9 cellular contexts compared by ENCODE assay signal in the genomic region with DNA sequence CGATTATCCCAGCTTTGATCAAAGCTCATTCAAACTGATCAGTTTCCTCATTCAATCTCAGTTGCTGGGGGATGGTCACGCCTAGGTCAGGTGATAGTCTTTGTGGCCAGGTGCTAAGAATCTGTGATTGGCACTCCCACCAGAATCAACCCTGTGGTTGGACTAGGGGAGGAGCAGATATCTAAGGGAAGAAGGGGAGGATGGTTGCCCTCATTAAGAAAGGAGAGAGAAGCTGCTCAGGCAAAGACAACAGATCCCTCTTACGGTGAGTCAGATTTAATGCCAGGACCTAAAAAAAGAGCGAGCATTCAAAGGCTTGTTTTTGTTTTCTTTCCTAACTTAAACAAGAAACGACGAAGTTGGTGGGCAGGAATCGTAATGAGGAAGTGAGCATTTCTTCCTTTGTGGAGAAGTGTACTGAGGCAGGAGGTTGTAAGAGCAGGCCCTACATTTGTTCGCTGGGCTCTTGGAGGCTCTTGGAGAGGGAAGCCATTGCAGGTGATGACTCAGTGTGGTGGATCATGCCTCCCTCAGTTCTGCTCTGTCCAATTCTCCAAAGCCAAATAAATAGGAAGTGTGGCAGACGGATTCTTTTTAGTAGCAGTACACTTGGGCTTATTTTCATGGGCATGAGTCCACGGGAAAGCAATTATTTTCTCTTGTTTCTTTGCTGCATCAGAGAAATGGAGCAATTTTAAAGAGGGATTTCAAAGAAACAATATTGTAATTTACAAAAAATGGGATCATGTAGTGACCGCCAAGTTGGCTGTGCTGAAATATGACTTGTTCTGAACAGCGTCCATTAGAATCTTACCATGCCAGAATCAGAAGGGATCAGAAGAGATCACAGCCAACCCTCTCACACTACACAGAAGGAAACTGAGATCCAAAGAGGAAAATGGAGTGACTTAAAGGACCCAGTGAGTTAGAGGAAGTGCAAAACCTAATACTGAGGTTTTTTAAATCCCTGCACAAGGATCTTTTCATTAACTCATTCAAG. TPM values are rescaled to one million over a fixed set of nuclear protein-coding genes. Genes with fewer than 3 reads are reported as not detected.
DNase-seq lines count a peak whose midpoint lies in the region; ATAC-seq and TF ChIP-seq lines count a peak whose summit lies in the region.
"Had no signal": no experiment of that assay in that cellular context is flagged by ENCODE, and none has a peak within 500 bp of the region (broad histone marks: within the 10 kb centered on the region; RNA-seq: fewer than 3 reads in every experiment).

No MANE protein-coding gene starts in this region.

- peaks cover 10% of the 10 kb centered on the region for H3K9me3 ChIP-seq in MG63
- H3K9me3 ChIP-seq in mesodermal cell (ENCODE audit: control insufficient read depth, low read length) = peaks cover 17% of the 10 kb centered on the region

- WGBS in mesodermal cell (ENCODE audit: insufficient coverage in 2 of 2), 2 experiments = 89 to 92% methylated on average over 5 to 8 of the region's 12 CpGs

- no peaks in the 10 kb centered on the region for H3K27me3 ChIP-seq in MG63

- DNase-seq in AG09309 (ENCODE audit: low read depth) = peak; percentile 49
- peak; percentile 84 for DNase-seq in MG63
- peak; percentile 5 for DNase-seq in cerebellar cortex (ENCODE audit: low spot score)
- DNase-seq in NCI-H774 (lab: John Stamatoyannopoulos, UW) = no peak
- DNase-seq in OCI-M1 (lab: John Stamatoyannopoulos, UW) = no peak

- H3K4me3 ChIP-seq in AG09309 (ENCODE audit: control insufficient read depth, low read depth, low read length) = no peak overlapping the region
- H3K4me3 ChIP-seq in MG63 = no peak overlapping the region
- no peak overlapping the region for H3K4me3 ChIP-seq in mesodermal cell (ENCODE audit: extremely low read depth, insufficient read depth, low read length, poor library complexity, severe bottlenecking)

- no peak for ATAC-seq in GM18873 (IDR thresholded peaks at IDR 0.05; ENCODE audit: low FRiP score, unreplicated experiment)
- no peak for ATAC-seq in GM18858 (IDR thresholded peaks at IDR 0.05; ENCODE audit: unreplicated experiment)

- no peak for TF ChIP-seq CTCF in AG09309 (IDR thresholded peaks at IDR 0.05; ENCODE audit: control insufficient read depth, insufficient read depth, low read depth, low read length, missing control alignments)

- H3K4me1 ChIP-seq in mesodermal cell (ENCODE audit: control insufficient read depth, insufficient read depth, low read length, poor library complexity, severe bottlenecking) = peaks cover 13% of the 10 kb centered on the region

- H3K36me3 ChIP-seq in MG63 = no peaks in the 10 kb centered on the region
- no peaks in the 10 kb centered on the region for H3K36me3 ChIP-seq in mesodermal cell (ENCODE audit: control insufficient read depth, insufficient read depth, low read length)

- peak overlapping the region; percentile 76 for H3K27ac ChIP-seq in mesodermal cell (ENCODE audit: low read depth, low read length, severe bottlenecking)
- H3K27ac ChIP-seq: VCaP had no signal

RNA-seq across cellular contexts. Expression of gene TGFBR1, which starts 18.7 kb away (rescaled TPM):
- 19.1 and 29.4 TPM in 2 replicates for total RNA-seq in MG63 (2014; rRNA removed; shearing (Covaris generic); ENCODE audit: low replicate concordance)
- 61.6 TPM for polyA plus RNA-seq in mesodermal cell (2013, experiment 1 of 2)
- polyA plus RNA-seq in mesodermal cell (2013, experiment 2 of 2) = 50.3 TPM

Comparison
In these comparisons a context has a peak if more than half of its experiments do, and no peak if none do; other contexts are left out.
1. DNase-seq: peak in AG09309 (single experiment), MG63 (single experiment) and cerebellar cortex (single experiment); none in NCI-H774 (single experiment) and OCI-M1 (single experiment).